ENCODE assay signal across 17 cellular contexts in the genomic region with DNA sequence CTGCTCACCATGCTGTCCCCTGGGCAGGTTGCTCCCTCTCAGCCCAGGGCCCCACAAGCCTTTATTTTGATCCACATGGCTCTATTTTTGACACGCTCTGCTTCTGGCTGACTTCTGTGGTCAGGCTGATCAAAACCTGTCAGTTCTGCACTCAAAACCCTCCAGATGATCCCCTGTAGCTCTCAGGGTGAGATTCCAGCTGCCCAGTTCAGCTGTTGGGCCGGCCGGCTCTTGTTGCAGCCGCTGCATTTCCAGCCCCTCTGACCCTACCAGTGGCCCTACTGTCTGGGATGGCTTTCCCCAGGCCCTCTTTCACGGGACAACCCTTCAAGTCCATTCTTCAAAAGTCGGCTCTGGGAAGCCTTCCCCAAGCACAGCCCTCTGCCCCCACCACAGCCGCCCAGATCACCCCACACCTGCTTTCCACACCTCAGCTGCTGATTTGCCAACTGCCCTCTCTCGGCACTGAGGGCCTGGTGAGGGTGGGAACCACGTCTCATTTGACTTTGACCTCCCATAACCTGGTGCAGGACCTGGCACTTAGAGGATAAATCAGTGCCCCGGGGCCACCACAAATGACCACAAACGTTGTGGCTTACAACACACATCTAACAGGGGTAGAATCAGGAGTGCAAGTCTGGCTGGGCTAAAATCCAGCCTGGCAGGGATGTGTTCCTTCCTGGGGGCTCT. TPM values are rescaled to one million over a fixed set of nuclear protein-coding genes. Genes with fewer than 3 reads are reported as not detected.
"Had no signal": no experiment of that assay in that cellular context is flagged by ENCODE, and none has a peak within 500 bp of the region (broad histone marks: within the 10 kb centered on the region; RNA-seq: fewer than 3 reads in every experiment).

No MANE protein-coding gene starts in this region.

- ATAC-seq: activated T-helper 17 cell treated with anti-CD3 and anti-CD28 coated beads, Interleukin-2, amount 50 U/mL, for 72 hours; left lobe of liver; mucosa of descending colon; natural killer cell treated with Interleukin-12 subunit alpha and Interleukin-12 subunit beta and Interleukin-15 and Interleukin-18, amount 100 ng/mL, for 72 hours; right cardiac atrium had no signal

- H3K4me3 ChIP-seq: dorsolateral prefrontal cortex, mucosa of descending colon, prostate gland, testis had no signal

- H3K36me3 ChIP-seq: prostate gland had no signal

- H3K4me3 Mint-ChIP-seq: activated T-helper 17 cell treated with anti-CD3 and anti-CD28 coated beads, Interleukin-2, amount 50 U/mL, for 72 hours; memory B cell; natural killer cell treated with Interleukin-12 subunit alpha and Interleukin-12 subunit beta and Interleukin-15 and Interleukin-18, amount 100 ng/mL, for 72 hours; stimulated activated naive CD8-positive, alpha-beta T cell treated with anti-CD3 and anti-CD28 coated beads, Interleukin-15, Interleukin-2, amounts not matched to agents 100 ng/mL and 50 ng/mL, for 24 hours had no signal

- H3K27ac Mint-ChIP-seq: activated T-helper 17 cell treated with anti-CD3 and anti-CD28 coated beads, Interleukin-2, amount 50 U/mL, for 72 hours; memory B cell; natural killer cell treated with Interleukin-12 subunit alpha and Interleukin-12 subunit beta and Interleukin-15 and Interleukin-18, amount 100 ng/mL, for 72 hours; stimulated activated naive CD8-positive, alpha-beta T cell treated with anti-CD3 and anti-CD28 coated beads, Interleukin-15, Interleukin-2, amounts not matched to agents 100 ng/mL and 50 ng/mL, for 24 hours had no signal

- H3K27me3 ChIP-seq: testis had no signal

- H3K4me1 ChIP-seq: testis had no signal

- H3K9me3 ChIP-seq: mucosa of descending colon, prostate gland, testis had no signal

- H3K36me3 Mint-ChIP-seq: memory B cell; natural killer cell treated with Interleukin-12 subunit alpha and Interleukin-12 subunit beta and Interleukin-15 and Interleukin-18, amount 100 ng/mL, for 72 hours had no signal

- DNase-seq: activated CD4-positive, CD25-positive, alpha-beta regulatory T cell treated with anti-CD3 and anti-CD28 coated beads, Interleukin-2, amount 50 U/mL, for 72 hours; activated naive CD4-positive, alpha-beta T cell treated with Interleukin-2 at 50 U/mL for 16 hours; aorta; mucosa of descending colon; occipital lobe; right cardiac atrium; small intestine; T-helper 1 cell; T1000; testis had no signal

- H3K9me3 Mint-ChIP-seq: activated T-helper 17 cell treated with anti-CD3 and anti-CD28 coated beads, Interleukin-2, amount 50 U/mL, for 72 hours; natural killer cell treated with Interleukin-12 subunit alpha and Interleukin-12 subunit beta and Interleukin-15 and Interleukin-18, amount 100 ng/mL, for 72 hours; stimulated activated naive CD8-positive, alpha-beta T cell treated with anti-CD3 and anti-CD28 coated beads, Interleukin-15, Interleukin-2, amounts not matched to agents 100 ng/mL and 50 ng/mL, for 24 hours had no signal

- H3K27ac ChIP-seq: dorsolateral prefrontal cortex, prostate gland, testis had no signal

RNA-seq across cellular contexts. Expression of a gene that starts 16.3 kb away (rescaled TPM):
- total RNA-seq: activated T-helper 17 cell treated with anti-CD3 and anti-CD28 coated beads, Interleukin-2, amount 50 U/mL, for 72 hours; aorta; natural killer cell treated with Interleukin-12 subunit alpha and Interleukin-12 subunit beta and Interleukin-15 and Interleukin-18, amount 100 ng/mL, for 72 hours had no signal
- polyA plus RNA-seq: aorta had no signal
